In the genomic region with DNA sequence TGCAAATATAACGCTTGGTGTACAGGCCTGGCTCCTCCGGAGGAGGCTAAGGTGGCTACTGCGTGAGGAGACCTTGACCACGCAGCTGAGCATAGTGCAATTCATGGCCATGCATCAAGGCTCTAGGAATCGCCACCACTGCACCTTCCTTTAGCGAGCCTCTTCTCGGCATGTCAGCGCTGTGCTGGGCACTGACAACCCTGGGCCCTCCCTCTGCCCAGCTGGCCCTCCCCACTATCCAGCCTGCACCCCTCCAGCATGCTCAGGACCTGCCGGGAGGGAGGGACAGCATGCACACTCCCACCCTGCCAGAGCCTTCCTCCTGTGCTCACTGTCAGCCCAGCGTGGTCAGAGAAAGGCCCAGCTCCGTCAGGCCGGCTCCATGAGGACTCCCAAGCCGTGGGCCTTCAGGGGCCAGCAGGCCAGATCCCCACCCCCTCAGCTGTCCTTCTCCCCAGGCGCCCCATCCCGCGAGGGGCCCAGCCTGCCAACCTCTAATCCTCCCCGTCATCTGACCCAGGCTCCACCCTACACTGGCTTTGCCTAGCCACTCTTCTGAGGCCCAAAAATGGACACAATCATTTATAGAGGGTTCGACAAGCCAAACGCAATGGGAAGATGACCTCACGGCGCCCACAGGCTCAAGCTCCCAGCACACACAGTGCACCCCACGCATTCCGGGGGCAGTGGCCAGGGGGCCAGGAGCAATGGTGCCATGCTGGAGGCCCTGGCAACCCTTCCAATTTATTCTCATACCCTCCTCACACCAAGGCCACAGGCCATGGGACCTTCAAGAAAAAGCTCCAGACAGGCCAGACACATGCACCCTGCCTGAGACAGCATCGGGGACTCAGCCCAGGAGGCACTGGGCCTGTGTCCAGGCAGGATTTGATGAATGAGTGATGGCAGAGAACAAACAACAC, we compare ENCODE assay signal across 16 cellular contexts. TPM values are rescaled to one million over a fixed set of nuclear protein-coding genes. Genes with fewer than 3 reads are reported as not detected.
DNase-seq lines count a peak whose midpoint lies in the region; ATAC-seq and TF ChIP-seq lines count a peak whose summit lies in the region.
"Had no signal": no experiment of that assay in that cellular context is flagged by ENCODE, and none has a peak within 500 bp of the region (broad histone marks: within the 10 kb centered on the region; RNA-seq: fewer than 3 reads in every experiment).

No MANE protein-coding gene starts in this region.

- peak overlapping the region; percentile 12 to 99 (median 98); a peak in 20 of 22 replicates for H3K4me2 ChIP-seq in BLaER1 treated with 17β-estradiol and CSF1 and Interleukin-3, amounts not matched to agents 10 nM and 100 nM

- H4K20me1 ChIP-seq in BLaER1 treated with 17β-estradiol and CSF1 and Interleukin-3, amounts not matched to agents 10 nM and 100 nM: peaks cover 10 to 84% (median 67%) of the 10 kb centered on the region in 11 experiments; a peak in 20 of 22 replicates

- intact Hi-C loops in left lung (cut with DNase I) (no loop called here), psoas muscle (cut with DNase I) (loop anchor here (2.0 to 5.0 kb wide), 2 partner anchors 35 to 36 kb away; no protein-coding TSS in a partner anchor), lower lobe of right lung (cut with DNase I) (no loop called here)

- peaks cover 70 to 87% (median 84%) of the 10 kb centered on the region in 10 experiments for H3K4me1 ChIP-seq in BLaER1 treated with 17β-estradiol and CSF1 and Interleukin-3, amounts not matched to agents 10 nM and 100 nM
- peaks cover 57% of the 10 kb centered on the region for H3K4me1 ChIP-seq in adipocyte (ENCODE audit: control insufficient read depth, insufficient read depth, low read length)
- H3K4me1 ChIP-seq in left lung: peaks cover 7 to 17% of the 10 kb centered on the region in 2 donors
- H3K4me1 ChIP-seq in psoas muscle: peaks cover 54% of the 10 kb centered on the region
- H3K4me1 ChIP-seq in lower lobe of right lung: peaks cover 26% of the 10 kb centered on the region
- H3K4me1 ChIP-seq: breast epithelium had no signal

- peak overlapping the region in 4 of 11 experiments; percentile 83 to 94 (median 93); a peak in 6 of 22 replicates for H3K27ac ChIP-seq in BLaER1 treated with 17β-estradiol and CSF1 and Interleukin-3, amounts not matched to agents 10 nM and 100 nM
- H3K27ac ChIP-seq in left lung (no peak overlapping the region), psoas muscle (peak overlapping the region; percentile 98), lower lobe of right lung (no peak overlapping the region)

- DNase-seq in adipocyte (ENCODE audit: low read depth) (no peak), left lung (peak; percentile 26 to 57), psoas muscle (peak; percentile 70 to 91), epidermal melanocyte (ENCODE audit: insufficient read length, low spot score) (no peak), lower lobe of right lung (no peak)
- DNase-seq: AML-193; KG1; naive thymus-derived CD4-positive, alpha-beta T cell; NCI-H2081 treated with DMSO at 0.1 percent for 48 hours; stimulated activated CD4-positive, alpha-beta T cell treated with anti-CD3 and anti-CD28 coated beads, Interleukin-1b, Interleukin-23, amount 100 ng/mL, for 48 hours; SW 1271 had no signal

- peak overlapping the region in 2 of 10 experiments; percentile 90 to 99; a peak in 2 of 20 replicates for H3K4me3 ChIP-seq in BLaER1 treated with 17β-estradiol and CSF1 and Interleukin-3, amounts not matched to agents 10 nM and 100 nM
- H3K4me3 ChIP-seq in adipocyte (ENCODE audit: low read length) (peak overlapping the region; percentile 94), left lung (no peak overlapping the region), psoas muscle (peak overlapping the region; percentile 96), lower lobe of right lung (no peak overlapping the region)

- H3K36me3 ChIP-seq in BLaER1 treated with 17β-estradiol and CSF1 and Interleukin-3, amounts not matched to agents 10 nM and 100 nM: peaks cover 0 to 33% (median 7%) of the 10 kb centered on the region in 11 experiments; a peak in 11 of 22 replicates
- no peaks in the 10 kb centered on the region for H3K36me3 ChIP-seq in adipocyte (ENCODE audit: control insufficient read depth, insufficient read depth, low read length, severe bottlenecking)
- H3K36me3 ChIP-seq in left lung: no peaks in the 10 kb centered on the region
- H3K36me3 ChIP-seq in psoas muscle (ENCODE audit: insufficient read depth in 1 of 2, low read depth in 1 of 2): no peaks in the 10 kb centered on the region
- no peaks in the 10 kb centered on the region for H3K36me3 ChIP-seq in lower lobe of right lung
- H3K36me3 ChIP-seq: breast epithelium had no signal

- no peaks in the 10 kb centered on the region for H3K27me3 ChIP-seq in BLaER1 treated with 17β-estradiol and CSF1 and Interleukin-3, amounts not matched to agents 10 nM and 100 nM
- no peaks in the 10 kb centered on the region for H3K27me3 ChIP-seq in adipocyte (replicated peaks; ENCODE audit: control insufficient read depth, insufficient read depth, low read length)
- peaks cover 0 to 35% of the 10 kb centered on the region in 2 donors for H3K27me3 ChIP-seq in left lung
- H3K27me3 ChIP-seq in psoas muscle (ENCODE audit: insufficient read depth in 3 of 3, low read length in 2 of 3): no peaks in the 10 kb centered on the region
- no peaks in the 10 kb centered on the region for H3K27me3 ChIP-seq in lower lobe of right lung (ENCODE audit: low read depth)

- peak overlapping the region in 4 of 11 experiments; percentile 89 to 96 (median 94); a peak in 5 of 22 replicates for H3K9ac ChIP-seq in BLaER1 treated with 17β-estradiol and CSF1 and Interleukin-3, amounts not matched to agents 10 nM and 100 nM
- H3K9ac ChIP-seq in adipocyte (ENCODE audit: low read length): peak overlapping the region; percentile 48

- ATAC-seq in left lung (no peak), psoas muscle (peak; percentile 42 to 55 (median 52)), GM18517 (IDR thresholded peaks at IDR 0.05; ENCODE audit: unreplicated experiment) (no peak), GM21528 (IDR thresholded peaks at IDR 0.05; ENCODE audit: low FRiP score, unreplicated experiment) (no peak), lower lobe of right lung (no peak)
- ATAC-seq: naive thymus-derived CD4-positive, alpha-beta T cell; stimulated activated memory B cell treated with anti-CD40 and anti-IgM and Interleukin-4, amounts not matched to agents 10 μg/mL and 1 μg/mL and 100 μg/mL, for 72 hours had no signal

- no peak for TF ChIP-seq CTCF in left lung (IDR thresholded peaks at IDR 0.05)
- TF ChIP-seq CTCF in psoas muscle (IDR thresholded peaks at IDR 0.05): no peak
- no peak for TF ChIP-seq CTCF in lower lobe of right lung (IDR thresholded peaks at IDR 0.05)

- 19 to 37% (median 22%) methylated on average over 23 to 24 of the region's 24 CpGs for WGBS in psoas muscle, 3 donors

- H3K9me3 ChIP-seq in BLaER1 treated with 17β-estradiol and CSF1 and Interleukin-3, amounts not matched to agents 10 nM and 100 nM (replicated peaks in 1 of 11): no peaks in the 10 kb centered on the region
- H3K9me3 ChIP-seq in adipocyte (ENCODE audit: control insufficient read depth, low read length) (no peaks in the 10 kb centered on the region), left lung (no peaks in the 10 kb centered on the region), psoas muscle (no peaks in the 10 kb centered on the region), lower lobe of right lung (no peaks in the 10 kb centered on the region)
- H3K9me3 ChIP-seq: breast epithelium had no signal

RNA-seq across cellular contexts. Expression of a gene that starts 3.5 kb away (rescaled TPM):
- total RNA-seq in left lung (10 to 100 TPM; 32.0 to 36.0 TPM), psoas muscle (1,000 to 10,000 TPM; 1,036 to 1,643 (median 1,260) TPM), lower lobe of right lung (33.9 TPM)
- polyA plus RNA-seq in psoas muscle: 1,000 to 10,000 TPM in 2 of 3 donors, 100 to 1,000 TPM in 1; 615 to 1,667 (median 1,547) TPM

Comparison
In these comparisons a context has a peak if more than half of its experiments do, and no peak if none do; other contexts are left out.
1. H3K4me3 ChIP-seq: peak in adipocyte (single experiment) and psoas muscle (single experiment); none in left lung (0 of 2) and lower lobe of right lung (single experiment).
2. DNase-seq: peak in left lung (2 of 2) and psoas muscle (2 of 2); none in adipocyte (single experiment), epidermal melanocyte (single experiment) and lower lobe of right lung (single experiment).
3. ATAC-seq: peak in psoas muscle (4 of 4); none in left lung (single experiment), GM18517 (single experiment), GM21528 (single experiment) and lower lobe of right lung (0 of 2).
4. RNA of a gene that starts 3.5 kb away (total RNA-seq): 1,036 to 1,643 TPM in psoas muscle; 32.0 to 36.0 TPM in left lung and 33.9 TPM in lower lobe of right lung (single experiment); every median in the first group is over 10 times any median in the second.
5. intact Hi-C loops: an anchor here in psoas muscle (2.0 to 5.0 kb wide); none called in left lung and lower lobe of right lung.